ENCODE assay signal across 8 cellular contexts in the genomic region with DNA sequence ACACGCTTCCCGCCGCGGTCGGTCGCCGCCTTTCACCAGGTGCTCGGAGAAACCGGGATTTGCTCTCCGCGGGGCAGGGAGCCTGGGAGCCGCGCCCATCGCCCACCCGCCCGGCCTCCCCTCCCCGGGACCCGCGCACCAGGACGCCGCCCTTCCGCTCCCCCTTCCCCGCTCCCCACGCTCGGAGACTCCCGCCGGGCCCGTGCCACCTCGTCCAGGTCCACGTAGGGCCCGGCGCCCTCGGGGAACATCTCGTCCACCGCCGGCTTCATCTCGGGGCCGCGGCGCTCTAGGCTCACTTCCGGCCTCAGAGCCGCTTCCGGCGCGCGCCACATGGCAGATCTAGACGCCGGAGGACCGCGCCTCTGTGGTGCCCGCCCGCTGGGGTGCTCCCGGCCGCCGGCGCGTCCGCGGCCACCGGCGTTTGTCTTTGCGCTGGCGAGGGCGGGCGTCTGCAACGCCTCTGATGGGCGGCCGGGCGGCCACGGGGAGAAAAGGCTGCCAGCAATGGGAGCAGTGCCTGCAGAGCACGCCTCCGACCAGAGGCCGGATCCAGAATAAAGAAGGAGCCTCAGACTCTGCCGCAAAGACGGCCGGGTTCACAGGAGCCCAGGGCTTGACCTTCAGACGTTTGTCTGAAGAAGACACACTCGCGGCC. TPM values are rescaled to one million over a fixed set of nuclear protein-coding genes. Genes with fewer than 3 reads are reported as not detected.
A peak's percentile ranks its signal among the peaks of the same experiment; 100 is the strongest.
DNase-seq lines count a peak whose midpoint lies in the region; ATAC-seq and TF ChIP-seq lines count a peak whose summit lies in the region.

A gene (minus strand): TSS at position 293 of the 658 bp plus-strand sequence. CDS start 21 bp downstream, at position 272.

- H3K4me2 ChIP-seq in PC-9, result peak within 1 kb of the TSS; percentile 100

- intact Hi-C loops in PC-9 (cut with micrococcal nuclease; ENCODE audit: unreplicated experiment), result no loop called here

- TF ChIP-seq CTCF in PC-9 (conservative IDR thresholded peaks at IDR 0.05), result no peak

- ATAC-seq in GM21526 (IDR thresholded peaks at IDR 0.05; ENCODE audit: low FRiP score, unreplicated experiment), result peak; percentile 93

- POLR2A ChIA-PET in PC-9 (lab: Charles Lee; ENCODE audit: unreplicated experiment), result no interaction called here

- H3K9me2 ChIP-seq in PC-9 (ENCODE audit: insufficient read depth), result no peaks in the 10 kb centered on the region

- no peaks in the 10 kb centered on the region for H3K9me3 ChIP-seq in PC-9 (ENCODE audit: insufficient read depth, low read depth)
- H3K9me3 ChIP-seq in esophagus (ENCODE audit: control insufficient read depth in 2 of 2, insufficient read depth in 1 of 2, low read depth in 1 of 2, low read length in 1 of 2), result no peaks in the 10 kb centered on the region
- H3K9me3 ChIP-seq in muscle layer of colon (ENCODE audit: low read length), result no peaks in the 10 kb centered on the region

- peaks cover 25% of the 10 kb centered on the region for H3K79me2 ChIP-seq in PC-9 (ENCODE audit: low read depth)

- no peaks in the 10 kb centered on the region for H3K9me3 Mint-ChIP-seq in activated T-cell treated with anti-CD3 and anti-CD28 coated beads, Interleukin-2, amount 50 U/mL, for 24 hours

- peaks cover 31% of the 10 kb centered on the region for H3K4me1 Mint-ChIP-seq in activated T-cell treated with anti-CD3 and anti-CD28 coated beads, Interleukin-2, amount 50 U/mL, for 24 hours (ENCODE audit: low read depth)

- H3K27ac ChIP-seq in PC-9 (no peak within 1 kb of the TSS), esophagus (ENCODE audit: low read depth in 2 of 2, low read length in 1 of 2) (peak within 1 kb of the TSS; percentile 23 to 62), muscle layer of colon (ENCODE audit: low read depth, low read length) (peak within 1 kb of the TSS; percentile 57)

- peaks cover 17% of the 10 kb centered on the region for H3K4me1 ChIP-seq in PC-9 (replicated peaks; ENCODE audit: insufficient read depth)
- H3K4me1 ChIP-seq in esophagus (ENCODE audit: control insufficient read depth in 2 of 2, insufficient read depth in 2 of 2, low read length in 1 of 2), result peaks cover 5 to 18% of the 10 kb centered on the region in 2 donors
- H3K4me1 ChIP-seq in muscle layer of colon (ENCODE audit: insufficient read depth, low read length), result peaks cover 13% of the 10 kb centered on the region

- peaks cover 30% of the 10 kb centered on the region for H3K27me3 ChIP-seq in PC-9 (ENCODE audit: insufficient read depth, low read depth)
- H3K27me3 ChIP-seq in esophagus (ENCODE audit: control insufficient read depth in 1 of 2, insufficient read depth in 2 of 2, low read length in 2 of 2), result no peaks in the 10 kb centered on the region
- H3K27me3 ChIP-seq in muscle layer of colon (ENCODE audit: control insufficient read depth in 1 of 2, insufficient read depth in 2 of 2, low read length in 2 of 2), result no peaks in the 10 kb centered on the region

- peaks cover 51% of the 10 kb centered on the region for H3K36me3 Mint-ChIP-seq in activated T-cell treated with anti-CD3 and anti-CD28 coated beads, Interleukin-2, amount 50 U/mL, for 24 hours (ENCODE audit: low read depth)

- H3F3A ChIP-seq in PC-9 (ENCODE audit: insufficient read depth, low read depth), result no peaks in the 10 kb centered on the region

- peak within 1 kb of the TSS; percentile 96 for H2AFZ ChIP-seq in PC-9

- peak within 1 kb of the TSS; percentile 92 for H3K4me3 ChIP-seq in PC-9
- peak within 1 kb of the TSS; percentile 74 to 94 for H3K4me3 ChIP-seq in esophagus (ENCODE audit: low read depth in 1 of 2, low read length in 2 of 2)
- H3K4me3 ChIP-seq in muscle layer of colon (ENCODE audit: low read depth in 1 of 2, low read length in 2 of 2), result peak within 1 kb of the TSS; percentile 82 to 93

- H3K27me3 Mint-ChIP-seq in activated T-cell treated with anti-CD3 and anti-CD28 coated beads, Interleukin-2, amount 50 U/mL, for 24 hours, result no peaks in the 10 kb centered on the region

- DNase-seq in DMS 273 (lab: John Stamatoyannopoulos, UW; ENCODE audit: unreplicated experiment), result peak; percentile 93
- peak; percentile 90 for DNase-seq in HuH-7.5 (ENCODE audit: low spot score)
- peak; percentile 78 to 95 for DNase-seq in PC-9
- DNase-seq in activated T-cell treated with anti-CD3 and anti-CD28 coated beads, Interleukin-2, amount 50 U/mL, for 24 hours, result peak; percentile 93
- DNase-seq in stimulated activated CD8-positive, alpha-beta memory T cell treated with anti-CD3 and anti-CD28 coated beads, Interleukin-4, amount 100 ng/mL, for 48 hours, result peak; percentile 91

- peak within 1 kb of the TSS; percentile 86 for H3K9ac ChIP-seq in muscle layer of colon (ENCODE audit: low read length)

- H3K36me3 ChIP-seq in PC-9 (ENCODE audit: low read depth) (peaks cover 22% of the 10 kb centered on the region; the same call in 1 of the 2 replicates), esophagus (ENCODE audit: control insufficient read depth in 2 of 2, insufficient read depth in 2 of 2, low read length in 1 of 2) (peaks cover 5 to 18% of the 10 kb centered on the region in 2 donors), muscle layer of colon (ENCODE audit: insufficient read depth, low read length) (peaks cover 29% of the 10 kb centered on the region)

- peak within 1 kb of the TSS; percentile 91 for H3K27ac Mint-ChIP-seq in activated T-cell treated with anti-CD3 and anti-CD28 coated beads, Interleukin-2, amount 50 U/mL, for 24 hours

- H3K4me3 Mint-ChIP-seq in activated T-cell treated with anti-CD3 and anti-CD28 coated beads, Interleukin-2, amount 50 U/mL, for 24 hours, result peak within 1 kb of the TSS; percentile 94

- CTCF ChIA-PET in PC-9 (lab: Charles Lee), result no interaction called here

- H4K20me1 ChIP-seq in PC-9 (ENCODE audit: insufficient read depth), result no peaks in the 10 kb centered on the region; the same call in 1 of the 2 replicates

- no TSS peak for BruUV-seq in PC-9 (replicated peaks; lab: Mats Ljungman, UMichigan)

- 0 to 1% methylated on average over 66 to 79 of the region's 79 CpGs for WGBS in esophagus, 2 donors

RNA-seq across cellular contexts. Expression of the gene that starts here (rescaled TPM):
- 202 and 256 TPM in 2 replicates for total RNA-seq in PC-9 (2021)
- 100 to 1,000 TPM; 240 to 270 TPM for polyA plus RNA-seq in esophagus
